27 cellular contexts compared by ENCODE assay signal in genomic region chr18:11104307-11104706, GRCh38. TPM values are rescaled to one million over a fixed set of nuclear protein-coding genes. Genes with fewer than 3 reads are reported as not detected.
"Had no signal": no experiment of that assay in that cellular context is flagged by ENCODE, and none has a peak within 500 bp of the region (broad histone marks: within the 10 kb centered on the region; RNA-seq: fewer than 3 reads in every experiment).

No MANE protein-coding gene starts in this region.

- H2AFZ ChIP-seq: hepatocyte had no signal

- H3K27ac ChIP-seq: brain microvascular endothelial cell, hepatocyte, testis, upper lobe of left lung, VCaP had no signal

- H3K27me3 Mint-ChIP-seq: activated CD4-positive, alpha-beta T cell treated with anti-CD3 and anti-CD28 coated beads, Interleukin-2, amount 10 ng/mL, durations not matched to agents 24 days and 14 days; stimulated activated naive B cell treated with anti-CD40 and anti-IgM and Interleukin-4, amounts not matched to agents 10 μg/mL and 1 μg/mL and 100 μg/mL, for 72 hours; T-cell had no signal

- H3K4me2 ChIP-seq: hepatocyte, smooth muscle cell had no signal

- H3K4me3 Mint-ChIP-seq: activated CD4-positive, alpha-beta T cell treated with anti-CD3 and anti-CD28 coated beads, Interleukin-2, amount 10 ng/mL, durations not matched to agents 24 days and 14 days; activated CD8-positive, alpha-beta T cell treated with anti-CD3 and anti-CD28 coated beads, Interleukin-2, amount 10 ng/mL, durations not matched to agents 7 days and 5 days; immature natural killer cell; naive thymus-derived CD4-positive, alpha-beta T cell; neural crest cell; stimulated activated naive B cell treated with anti-CD40 and anti-IgM and Interleukin-4, amounts not matched to agents 10 μg/mL and 1 μg/mL and 100 μg/mL, for 72 hours; T-cell; T-helper 2 cell treated with Interferon-gamma antibody and Interleukin-4, amounts not matched to agents 5 μg/mL and 100 μg/mL, for 36 hours had no signal

- H3K9me3 Mint-ChIP-seq: activated CD4-positive, alpha-beta T cell treated with anti-CD3 and anti-CD28 coated beads, Interleukin-2, amount 10 ng/mL, durations not matched to agents 24 days and 14 days; activated naive CD4-positive, alpha-beta T cell treated with anti-CD3 and anti-CD28 coated beads, Interleukin-2, amount 50 U/mL, for 72 hours; naive thymus-derived CD4-positive, alpha-beta T cell; neural crest cell; stimulated activated naive B cell treated with anti-CD40 and anti-IgM and Interleukin-4, amounts not matched to agents 10 μg/mL and 1 μg/mL and 100 μg/mL, for 72 hours; T-cell; T-helper 2 cell treated with Interferon-gamma antibody and Interleukin-4, amounts not matched to agents 5 μg/mL and 100 μg/mL, for 36 hours had no signal

- DNase-seq: activated CD4-positive, alpha-beta T cell treated with anti-CD3 and anti-CD28 coated beads, Interleukin-2, amount 10 ng/mL, durations not matched to agents 24 days and 14 days; activated CD8-positive, alpha-beta T cell treated with anti-CD3 and anti-CD28 coated beads, Interleukin-2, amount 10 ng/mL, durations not matched to agents 7 days and 5 days; activated gamma-delta T cell treated with Interleukin-2 at 50 U/mL for 16 hours; activated T-cell treated with anti-CD3 and anti-CD28 coated beads, Interleukin-2, amount 50 U/mL, for 1 hour; aorta; brain microvascular endothelial cell; caudate nucleus; dermis blood vessel endothelial cell; effector memory CD4-positive, alpha-beta T cell; foreskin melanocyte; immature natural killer cell; left ventricle myocardium superior; naive thymus-derived CD4-positive, alpha-beta T cell; posterior cingulate gyrus; stimulated activated CD4-positive, alpha-beta T cell treated with anti-CD3 and anti-CD28 coated beads, Interleukin-15, amount 100 ng/mL, for 24 hours; stimulated activated naive B cell treated with anti-CD40 and anti-IgM and Interleukin-4, amounts not matched to agents 10 μg/mL and 1 μg/mL and 100 μg/mL, for 72 hours; T-cell; testis; upper lobe of left lung had no signal

- H3K36me3 Mint-ChIP-seq: activated naive CD4-positive, alpha-beta T cell treated with anti-CD3 and anti-CD28 coated beads, Interleukin-2, amount 50 U/mL, for 72 hours; immature natural killer cell; naive thymus-derived CD4-positive, alpha-beta T cell; stimulated activated naive B cell treated with anti-CD40 and anti-IgM and Interleukin-4, amounts not matched to agents 10 μg/mL and 1 μg/mL and 100 μg/mL, for 72 hours; T-cell had no signal

- ATAC-seq: activated CD4-positive, CD25-positive, alpha-beta regulatory T cell treated with anti-CD3 and anti-CD28 coated beads, Interleukin-2, amount 50 U/mL, for 24 hours; activated CD8-positive, alpha-beta T cell treated with anti-CD3 and anti-CD28 coated beads, Interleukin-2, amount 10 ng/mL, durations not matched to agents 7 days and 5 days; activated naive CD4-positive, alpha-beta T cell treated with anti-CD3 and anti-CD28 coated beads, Interleukin-2, amount 50 U/mL, for 72 hours; left ventricle myocardium superior; naive thymus-derived CD4-positive, alpha-beta T cell; sciatic nerve; stimulated activated naive B cell treated with anti-CD40 and anti-IgM and Interleukin-4, amounts not matched to agents 10 μg/mL and 1 μg/mL and 100 μg/mL, for 72 hours; T-cell had no signal

- H3K4me1 ChIP-seq: testis, upper lobe of left lung had no signal

- H3K4me1 Mint-ChIP-seq: activated CD4-positive, alpha-beta T cell treated with anti-CD3 and anti-CD28 coated beads, Interleukin-2, amount 10 ng/mL, durations not matched to agents 24 days and 14 days; immature natural killer cell; naive thymus-derived CD4-positive, alpha-beta T cell; neural crest cell; stimulated activated naive B cell treated with anti-CD40 and anti-IgM and Interleukin-4, amounts not matched to agents 10 μg/mL and 1 μg/mL and 100 μg/mL, for 72 hours; T-cell had no signal

- H3K27me3 ChIP-seq: brain microvascular endothelial cell, hepatocyte, testis, upper lobe of left lung had no signal

- H3K9me3 ChIP-seq: testis, upper lobe of left lung had no signal

- H3K4me3 ChIP-seq: hepatocyte, smooth muscle cell, testis, upper lobe of left lung had no signal

- H3K36me3 ChIP-seq: brain microvascular endothelial cell, upper lobe of left lung had no signal

- H3K27ac Mint-ChIP-seq: activated CD4-positive, alpha-beta T cell treated with anti-CD3 and anti-CD28 coated beads, Interleukin-2, amount 10 ng/mL, durations not matched to agents 24 days and 14 days; activated CD8-positive, alpha-beta T cell treated with anti-CD3 and anti-CD28 coated beads, Interleukin-2, amount 10 ng/mL, durations not matched to agents 7 days and 5 days; activated naive CD4-positive, alpha-beta T cell treated with anti-CD3 and anti-CD28 coated beads, Interleukin-2, amount 50 U/mL, for 72 hours; immature natural killer cell; naive thymus-derived CD4-positive, alpha-beta T cell; stimulated activated naive B cell treated with anti-CD40 and anti-IgM and Interleukin-4, amounts not matched to agents 10 μg/mL and 1 μg/mL and 100 μg/mL, for 72 hours; T-cell; T-helper 2 cell treated with Interferon-gamma antibody and Interleukin-4, amounts not matched to agents 5 μg/mL and 100 μg/mL, for 36 hours had no signal

RNA-seq across cellular contexts. Expression of gene PIEZO2, which starts 45.1 kb away (rescaled TPM):
- total RNA-seq: activated CD4-positive, alpha-beta T cell treated with anti-CD3 and anti-CD28 coated beads, Interleukin-2, amount 10 ng/mL, durations not matched to agents 24 days and 14 days; activated CD8-positive, alpha-beta T cell treated with anti-CD3 and anti-CD28 coated beads, Interleukin-2, amount 10 ng/mL, durations not matched to agents 7 days and 5 days; activated naive CD4-positive, alpha-beta T cell treated with anti-CD3 and anti-CD28 coated beads, Interleukin-2, amount 50 U/mL, for 72 hours; naive thymus-derived CD4-positive, alpha-beta T cell had no signal
- polyA plus RNA-seq: immature natural killer cell; naive thymus-derived CD4-positive, alpha-beta T cell had no signal
